ENCODE assay signal across 18 cellular contexts in the genomic region with DNA sequence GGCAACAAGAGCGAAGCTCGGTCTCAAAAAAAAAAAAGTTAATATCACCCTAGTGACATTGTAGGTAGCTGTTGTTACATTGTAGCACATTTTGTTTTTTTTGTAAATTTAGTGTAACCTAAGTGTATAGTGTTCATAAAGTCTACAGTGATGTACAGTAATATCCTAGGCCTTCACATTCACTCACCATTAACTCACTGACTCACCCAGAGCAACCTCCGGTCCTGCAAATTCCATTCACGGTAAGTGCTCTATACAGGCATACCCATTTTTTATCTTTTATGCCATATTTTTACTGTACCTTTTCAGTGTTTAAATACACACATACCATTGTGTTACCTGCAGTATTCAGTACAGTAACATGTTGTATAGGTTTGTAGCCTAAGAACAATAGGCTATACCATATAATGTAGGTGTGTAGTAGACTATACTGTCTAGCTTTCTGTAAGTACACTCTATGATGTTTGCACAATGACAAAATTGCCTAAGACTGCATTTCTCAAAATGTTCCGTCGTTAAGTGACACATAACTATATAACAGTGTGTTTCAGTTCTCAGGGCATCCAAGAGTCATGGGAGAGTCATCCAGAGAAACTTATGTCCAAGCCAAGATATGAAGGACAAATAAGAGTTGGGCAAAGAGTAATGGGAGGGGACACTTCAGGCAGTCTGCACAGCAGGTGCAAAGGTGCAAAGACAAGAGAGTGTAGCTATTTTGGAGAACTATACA.
DNase-seq lines count a peak whose midpoint lies in the region; ATAC-seq and TF ChIP-seq lines count a peak whose summit lies in the region.
"Had no signal": no experiment of that assay in that cellular context is flagged by ENCODE, and none has a peak within 500 bp of the region (broad histone marks: within the 10 kb centered on the region; RNA-seq: fewer than 3 reads in every experiment).

No MANE protein-coding gene starts in this region.

- no peak overlapping the region for H2AFZ ChIP-seq in Karpas-422 (ENCODE audit: low read length)

- peaks cover 98% of the 10 kb centered on the region for H3K4me1 ChIP-seq in Karpas-422 (ENCODE audit: low read length)
- H3K4me1 ChIP-seq in psoas muscle, result peaks cover 18% of the 10 kb centered on the region
- H3K4me1 ChIP-seq: colonic mucosa had no signal

- no peaks in the 10 kb centered on the region for H3K9me3 ChIP-seq in Karpas-422 (ENCODE audit: low read length)
- H3K9me3 ChIP-seq in psoas muscle, result no peaks in the 10 kb centered on the region
- H3K9me3 ChIP-seq: colonic mucosa had no signal

- no peaks in the 10 kb centered on the region for H4K20me1 ChIP-seq in Karpas-422 (ENCODE audit: insufficient read depth, low read depth, low read length)

- no peak for TF ChIP-seq CTCF in epithelial cell of esophagus (IDR thresholded peaks at IDR 0.05; ENCODE audit: insufficient read depth, low read depth, low read length, missing control alignments)
- no peak for TF ChIP-seq CTCF in psoas muscle (IDR thresholded peaks at IDR 0.05)

- WGBS in psoas muscle, 3 donors, result 86 to 88% (median 87%) methylated on average over 6 of the region's 6 CpGs

- H3K27ac ChIP-seq in Karpas-422 (ENCODE audit: low read length), result peak overlapping the region; percentile 87
- H3K27ac ChIP-seq in psoas muscle, result no peak overlapping the region
- H3K27ac ChIP-seq: colonic mucosa had no signal

- H3K36me3 ChIP-seq in Karpas-422 (ENCODE audit: insufficient read depth, low read length), result peaks cover 72% of the 10 kb centered on the region
- H3K36me3 ChIP-seq in psoas muscle (ENCODE audit: insufficient read depth in 1 of 2, low read depth in 1 of 2), result peaks cover 8 to 69% of the 10 kb centered on the region in 2 donors
- H3K36me3 ChIP-seq: colonic mucosa had no signal

- no peaks in the 10 kb centered on the region for H3K9me2 ChIP-seq in Karpas-422 (replicated peaks; ENCODE audit: insufficient read depth, low read length)

- peak; percentile 82 for DNase-seq in ELR (ENCODE audit: low read depth)
- DNase-seq in Karpas-422, result no peak
- DNase-seq in epithelial cell of esophagus (ENCODE audit: low read depth), result peak; percentile 36
- DNase-seq in psoas muscle, result no peak
- DNase-seq in GDM1 (lab: John Stamatoyannopoulos, UW), result no peak
- no peak for DNase-seq in stimulated activated CD4-positive, alpha-beta T cell treated with anti-CD3 and anti-CD28 coated beads, Interleukin-4, amount 100 ng/mL, for 4 hours
- DNase-seq: activated naive CD8-positive, alpha-beta T cell treated with anti-CD3 and anti-CD28 coated beads for 36 hours; CD4-positive, alpha-beta T cell; colonic mucosa; DMS153; H7; KBM-7; NCI-H187 treated with DMSO at 0.1 percent for 48 hours; nucleus accumbens; stimulated activated CD4-positive, alpha-beta T cell treated with anti-CD3 and anti-CD28 coated beads, Interleukin-12 subunit alpha, Interleukin-12 subunit beta, amount 100 ng/mL, for 4 hours; stimulated activated CD8-positive, alpha-beta memory T cell treated with anti-CD3 and anti-CD28 coated beads, Interleukin-4, amount 100 ng/mL, for 48 hours had no signal

- peaks cover 72% of the 10 kb centered on the region for H3K79me2 ChIP-seq in Karpas-422 (ENCODE audit: low read length)

- intact Hi-C loops in psoas muscle (cut with DNase I), result no loop called here

- H3K27me3 ChIP-seq in Karpas-422 (ENCODE audit: low read length), result no peaks in the 10 kb centered on the region
- no peaks in the 10 kb centered on the region for H3K27me3 ChIP-seq in psoas muscle (ENCODE audit: insufficient read depth in 3 of 3, low read length in 2 of 3)
- H3K27me3 ChIP-seq: colonic mucosa had no signal

- no peak overlapping the region for H3K9ac ChIP-seq in Karpas-422 (ENCODE audit: low read length)

- H3K4me3 ChIP-seq in Karpas-422 (ENCODE audit: low read length), result no peak overlapping the region
- no peak overlapping the region for H3K4me3 ChIP-seq in epithelial cell of esophagus (ENCODE audit: low read length)
- no peak overlapping the region for H3K4me3 ChIP-seq in psoas muscle
- H3K4me3 ChIP-seq: colonic mucosa, GM12878 had no signal

- ATAC-seq in psoas muscle (peak in 3 of 4 donors; percentile 64 to 84 (median 78)), HG02840 (IDR thresholded peaks at IDR 0.05; ENCODE audit: low FRiP score, unreplicated experiment) (no peak)
- ATAC-seq: GM12878 had no signal

- no peak overlapping the region for H3K4me2 ChIP-seq in Karpas-422 (ENCODE audit: low read depth, low read length, poor library complexity, severe bottlenecking)

Comparison
In these comparisons a context has a peak if more than half of its experiments do, and no peak if none do; other contexts are left out.
1. DNase-seq: peak in ELR (single experiment) and epithelial cell of esophagus (single experiment); none in Karpas-422 (single experiment), psoas muscle (0 of 2), GDM1 (single experiment) and stimulated activated CD4-positive, alpha-beta T cell treated with anti-CD3 and anti-CD28 coated beads, Interleukin-4, amount 100 ng/mL, for 4 hours (0 of 2).